15 cellular contexts compared by ENCODE assay signal in genomic region chr11:43922295-43922648, GRCh38. TPM values are rescaled to one million over a fixed set of nuclear protein-coding genes. Genes with fewer than 3 reads are reported as not detected.
DNase-seq lines count a peak whose midpoint lies in the region; ATAC-seq and TF ChIP-seq lines count a peak whose summit lies in the region.
"Had no signal": no experiment of that assay in that cellular context is flagged by ENCODE, and none has a peak within 500 bp of the region (broad histone marks: within the 10 kb centered on the region; RNA-seq: fewer than 3 reads in every experiment).

No MANE protein-coding gene starts in this region.

- H3K4me2 ChIP-seq in OCI-LY1 (ENCODE audit: low read length), result peak overlapping the region; percentile 48

- H3F3A ChIP-seq in OCI-LY1 (ENCODE audit: insufficient read depth, low read length), result no peaks in the 10 kb centered on the region

- intact Hi-C loops in tibial artery (cut with DNase I; ENCODE audit: low total_unique reads), result loop anchor here (2.0 kb wide), 1 partner anchor 23 kb away; no protein-coding TSS in a partner anchor

- H3K27ac ChIP-seq in OCI-LY1 (ENCODE audit: low read depth, low read length, poor library complexity, severe bottlenecking), result no peak overlapping the region
- peak overlapping the region; percentile 87 for H3K27ac ChIP-seq in cingulate gyrus (ENCODE audit: low read depth, low read length)
- peak overlapping the region; percentile 95 to 98 for H3K27ac ChIP-seq in tibial artery

- no peaks in the 10 kb centered on the region for H3K79me2 ChIP-seq in OCI-LY1 (ENCODE audit: insufficient read depth, low read length)

- H3K36me3 ChIP-seq in OCI-LY1 (ENCODE audit: insufficient read depth, low read length) (no peaks in the 10 kb centered on the region), tibial artery (peaks cover 0 to 20% (median 0%) of the 10 kb centered on the region in 3 donors)
- H3K36me3 ChIP-seq: breast epithelium had no signal

- H3K9ac ChIP-seq in OCI-LY1 (ENCODE audit: low read length), result no peak overlapping the region

- H3K9me2 ChIP-seq in OCI-LY1 (ENCODE audit: low read depth, low read length), result no peaks in the 10 kb centered on the region

- no peak for ATAC-seq in HG03175 (IDR thresholded peaks at IDR 0.05; ENCODE audit: unreplicated experiment)
- ATAC-seq: stimulated activated naive CD8-positive, alpha-beta T cell treated with anti-CD3 and anti-CD28 coated beads, Interleukin-15, amount 100 ng/mL, for 72 hours had no signal

- peaks cover 8% of the 10 kb centered on the region for H3K4me1 ChIP-seq in OCI-LY1 (ENCODE audit: insufficient read depth, low read length, severe bottlenecking)
- peaks cover 0 to 96% (median 78%) of the 10 kb centered on the region in 4 donors for H3K4me1 ChIP-seq in tibial artery
- H3K4me1 ChIP-seq: breast epithelium had no signal

- H3K27me3 ChIP-seq in OCI-LY1 (ENCODE audit: insufficient read depth, low read length), result no peaks in the 10 kb centered on the region
- no peaks in the 10 kb centered on the region for H3K27me3 ChIP-seq in tibial artery
- H3K27me3 ChIP-seq: breast epithelium had no signal

- H4K20me1 ChIP-seq in OCI-LY1 (ENCODE audit: insufficient read depth, low read length), result no peaks in the 10 kb centered on the region

- no peak overlapping the region for H2AFZ ChIP-seq in OCI-LY1 (ENCODE audit: low read length)

- H3K9me3 ChIP-seq in OCI-LY1 (ENCODE audit: low read length) (no peaks in the 10 kb centered on the region), tibial artery (no peaks in the 10 kb centered on the region)
- H3K9me3 ChIP-seq: breast epithelium had no signal

- H3K4me3 ChIP-seq in OCI-LY1 (ENCODE audit: low read depth, low read length, poor library complexity, severe bottlenecking), result peak overlapping the region; percentile 19
- peak overlapping the region in 1 of 2 donors; percentile 1 for H3K4me3 ChIP-seq in tibial artery
- H3K4me3 ChIP-seq: breast epithelium had no signal

- DNase-seq in myocyte (ENCODE audit: low read depth), result peak; percentile 69
- no peak for DNase-seq in tibial artery
- no peak for DNase-seq in NOMO-1 treated with dmso at 0.1 percent for 144 hours (lab: John Stamatoyannopoulos, UW; ENCODE audit: unreplicated experiment)
- no peak for DNase-seq in central memory CD4-positive, alpha-beta T cell
- DNase-seq in activated naive CD4-positive, alpha-beta T cell treated with anti-CD3 and anti-CD28 coated beads, Interleukin-2, amount 50 U/mL, for 16 hours, result no peak
- DNase-seq: activated effector memory CD4-positive, alpha-beta T cell treated with Interleukin-2 at 50 U/mL for 16 hours; CD4-positive, alpha-beta T cell; H7; stimulated activated naive CD8-positive, alpha-beta T cell treated with anti-CD3 and anti-CD28 coated beads, Interleukin-15, amount 100 ng/mL, for 72 hours had no signal

- TF ChIP-seq CTCF in OCI-LY1 (IDR thresholded peaks at IDR 0.05; ENCODE audit: low read length) (no peak), tibial artery (IDR thresholded peaks at IDR 0.05) (no peak)

RNA-seq across cellular contexts. Expression of gene C11orf96, which starts 20.2 kb away (rescaled TPM):
- 0.16 and 5.6 TPM in 2 replicates for total RNA-seq in myocyte
- polyA plus RNA-seq in myocyte (2012), result 1.6 TPM
- total RNA-seq: CD4-positive, alpha-beta T cell; G401; OCI-LY7 had no signal

RNA-seq across cellular contexts. Expression of gene ALKBH3, which starts 41.6 kb away (rescaled TPM):
- total RNA-seq in myocyte, result 15.0 and 28.3 TPM in 2 replicates
- polyA plus RNA-seq in myocyte (2012), result 25.4 TPM
- total RNA-seq: OCI-LY7 had no signal
